ENCODE assay signal across 19 cellular contexts in the genomic region with DNA sequence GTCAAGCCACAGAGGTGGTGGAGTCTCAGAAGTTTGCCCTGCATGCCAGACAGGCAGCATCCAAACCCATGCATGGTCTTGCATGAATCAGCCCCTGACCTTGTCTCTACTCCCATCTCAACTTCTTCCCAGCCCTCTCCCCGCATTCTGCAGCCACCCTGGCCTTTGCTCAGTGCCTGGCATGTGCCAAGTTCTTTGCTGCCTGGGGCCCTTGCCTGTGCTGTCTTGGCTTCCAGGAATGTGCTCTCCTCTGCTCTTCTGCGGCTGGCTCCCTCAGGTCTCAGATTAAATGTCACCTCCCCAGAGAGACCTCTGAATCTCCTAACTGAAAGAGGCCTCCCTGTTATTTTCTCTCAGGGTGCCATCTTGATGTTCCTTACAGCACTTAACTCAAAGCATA. TPM values are rescaled to one million over a fixed set of nuclear protein-coding genes. Genes with fewer than 3 reads are reported as not detected.
A peak's percentile ranks its signal among the peaks of the same experiment; 100 is the strongest.
DNase-seq lines count a peak whose midpoint lies in the region; ATAC-seq and TF ChIP-seq lines count a peak whose summit lies in the region.
"Had no signal": no experiment of that assay in that cellular context is flagged by ENCODE, and none has a peak within 500 bp of the region (broad histone marks: within the 10 kb centered on the region; RNA-seq: fewer than 3 reads in every experiment).

No MANE protein-coding gene starts in this region.

- no peak overlapping the region for H3K4me3 ChIP-seq in GM23248
- no peak overlapping the region for H3K4me3 ChIP-seq in RWPE2 (ENCODE audit: severe bottlenecking)
- H3K4me3 ChIP-seq in esophagus squamous epithelium = no peak overlapping the region
- no peak overlapping the region for H3K4me3 ChIP-seq in psoas muscle
- H3K4me3 ChIP-seq: dorsolateral prefrontal cortex, right lobe of liver, SJCRH30 had no signal

- no peaks in the 10 kb centered on the region for H4K20me1 ChIP-seq in GM23248 (ENCODE audit: insufficient read depth)

- intact Hi-C loops in esophagus squamous epithelium (cut with DNase I) (no loop called here), psoas muscle (cut with DNase I) (loop anchor here in 1 of 2 donors (5.0 kb wide), 1 partner anchor 42 kb away; no protein-coding TSS in a partner anchor)
- intact Hi-C loops in activated CD8-positive, alpha-beta T cell treated with anti-CD3 and anti-CD28 coated beads for 36 hours (cut with micrococcal nuclease) = no loop called here

- no peak overlapping the region for H3K4me2 ChIP-seq in GM23248 (ENCODE audit: unreplicated experiment)

- H3K9me3 ChIP-seq in GM23248 (ENCODE audit: low read depth) (no peaks in the 10 kb centered on the region), RWPE2 (ENCODE audit: severe bottlenecking) (no peaks in the 10 kb centered on the region), esophagus squamous epithelium (no peaks in the 10 kb centered on the region), psoas muscle (no peaks in the 10 kb centered on the region)
- H3K9me3 ChIP-seq: right lobe of liver, SJCRH30 had no signal

- H3K4me1 Mint-ChIP-seq in activated CD8-positive, alpha-beta T cell treated with anti-CD3 and anti-CD28 coated beads for 36 hours (ENCODE audit: low read depth) = peaks cover 2% of the 10 kb centered on the region
- H3K4me1 Mint-ChIP-seq: activated naive CD4-positive, alpha-beta T cell treated with anti-CD3 and anti-CD28 coated beads, Interleukin-2, amount 50 U/mL, for 24 hours had no signal

- peak overlapping the region; percentile 51 for H3K9ac ChIP-seq in GM23248

- WGBS in GM23248 (ENCODE audit: low coverage in 1 of 2, low lambda C conversion rate in 2 of 2, missing lambda C conversion rate in 2 of 2), 2 experiments = 85 to 88% methylated on average over 2 of the region's 2 CpGs
- WGBS in esophagus squamous epithelium, 2 donors = 37 to 51% methylated on average over 2 of the region's 2 CpGs
- WGBS in psoas muscle, 3 donors = 23 to 45% (median 30%) methylated on average over 2 of the region's 2 CpGs

- in situ Hi-C loops in GM23248 (cut with MboI) = no loop called here

- H3K9me2 ChIP-seq in GM23248 (ENCODE audit: insufficient read depth) = no peaks in the 10 kb centered on the region

- H2AFZ ChIP-seq in GM23248 = no peak overlapping the region

- CTCF ChIA-PET in activated CD8-positive, alpha-beta T cell treated with anti-CD3 and anti-CD28 coated beads for 36 hours (lab: Charles Lee) = no interaction called here

- H3K27ac Mint-ChIP-seq in activated CD8-positive, alpha-beta T cell treated with anti-CD3 and anti-CD28 coated beads for 36 hours = no peak overlapping the region
- H3K27ac Mint-ChIP-seq: activated naive CD4-positive, alpha-beta T cell treated with anti-CD3 and anti-CD28 coated beads, Interleukin-2, amount 50 U/mL, for 24 hours; mesothelial cell of epicardium had no signal

- H3K27me3 ChIP-seq in GM23248 (replicated peaks; ENCODE audit: insufficient read depth) = no peaks in the 10 kb centered on the region
- H3K27me3 ChIP-seq in RWPE2 (ENCODE audit: insufficient read depth, poor library complexity, severe bottlenecking) = no peaks in the 10 kb centered on the region
- no peaks in the 10 kb centered on the region for H3K27me3 ChIP-seq in esophagus squamous epithelium
- no peaks in the 10 kb centered on the region for H3K27me3 ChIP-seq in psoas muscle (ENCODE audit: insufficient read depth in 3 of 3, low read length in 2 of 3)
- H3K27me3 ChIP-seq: dorsolateral prefrontal cortex, right lobe of liver, SJCRH30 had no signal

- POLR2A ChIA-PET in activated CD8-positive, alpha-beta T cell treated with anti-CD3 and anti-CD28 coated beads for 36 hours (lab: Charles Lee) = no interaction called here

- no peak for TF ChIP-seq POLR2A in esophagus squamous epithelium (IDR thresholded peaks at IDR 0.05)

- H3K9me3 Mint-ChIP-seq in activated CD8-positive, alpha-beta T cell treated with anti-CD3 and anti-CD28 coated beads for 36 hours = no peaks in the 10 kb centered on the region
- H3K9me3 Mint-ChIP-seq: activated naive CD4-positive, alpha-beta T cell treated with anti-CD3 and anti-CD28 coated beads, Interleukin-2, amount 50 U/mL, for 24 hours; brain; mesothelial cell of epicardium had no signal

- ATAC-seq in RWPE2 (ENCODE audit: low read depth) = peak; percentile 16; the same call in 1 of the 3 replicates
- ATAC-seq in psoas muscle = peak; percentile 48 to 81 (median 73)
- no peak for ATAC-seq in activated CD8-positive, alpha-beta T cell treated with anti-CD3 and anti-CD28 coated beads for 36 hours
- ATAC-seq in omental fat pad (ENCODE audit: low FRiP score) = no peak

- H3K27me3 Mint-ChIP-seq in activated CD8-positive, alpha-beta T cell treated with anti-CD3 and anti-CD28 coated beads for 36 hours = no peaks in the 10 kb centered on the region
- H3K27me3 Mint-ChIP-seq: activated naive CD4-positive, alpha-beta T cell treated with anti-CD3 and anti-CD28 coated beads, Interleukin-2, amount 50 U/mL, for 24 hours had no signal

- DNase-seq in GM23248 (peak; percentile 33), RWPE2 (ENCODE audit: low spot score) (no peak), esophagus squamous epithelium (lab: John Stamatoyannopoulos, UW) (no peak), psoas muscle (no peak), dermis blood vessel endothelial cell (no peak), NCI-H1436 treated with DMSO at 0.1 percent for 48 hours (lab: John Stamatoyannopoulos, UW) (no peak), omental fat pad (ENCODE audit: low spot score) (no peak)
- no peak for DNase-seq in activated CD8-positive, alpha-beta T cell treated with anti-CD3 and anti-CD28 coated beads for 36 hours
- DNase-seq: activated T-cell treated with anti-CD3 and anti-CD28 coated beads for 4 hours; COR-L47; GDM1; NCI-H510A; right lobe of liver; stimulated activated CD4-positive, alpha-beta T cell treated with anti-CD3 and anti-CD28 coated beads, Interleukin-2, amount 100 ng/mL, for 24 hours had no signal

- no peaks in the 10 kb centered on the region for H3K79me2 ChIP-seq in GM23248 (ENCODE audit: insufficient read depth)

- H3K4me3 Mint-ChIP-seq in activated CD8-positive, alpha-beta T cell treated with anti-CD3 and anti-CD28 coated beads for 36 hours = no peak overlapping the region
- H3K4me3 Mint-ChIP-seq: activated naive CD4-positive, alpha-beta T cell treated with anti-CD3 and anti-CD28 coated beads, Interleukin-2, amount 50 U/mL, for 24 hours; brain; mesothelial cell of epicardium had no signal

- H3K27ac ChIP-seq in GM23248 = peak overlapping the region; percentile 86
- peak overlapping the region; percentile 79 for H3K27ac ChIP-seq in RWPE2 (ENCODE audit: poor library complexity, severe bottlenecking)
- peak overlapping the region in 3 of 4 donors; percentile 29 to 69 (median 39) for H3K27ac ChIP-seq in esophagus squamous epithelium
- peak overlapping the region; percentile 71 for H3K27ac ChIP-seq in psoas muscle
- H3K27ac ChIP-seq: dorsolateral prefrontal cortex, right lobe of liver, SJCRH30 had no signal

- H3K36me3 ChIP-seq in GM23248 (ENCODE audit: low read depth) (no peaks in the 10 kb centered on the region), RWPE2 (ENCODE audit: low read depth) (no peaks in the 10 kb centered on the region), esophagus squamous epithelium (no peaks in the 10 kb centered on the region), psoas muscle (ENCODE audit: insufficient read depth in 1 of 2, low read depth in 1 of 2) (no peaks in the 10 kb centered on the region)
- H3K36me3 ChIP-seq: right lobe of liver, SJCRH30 had no signal

- no peaks in the 10 kb centered on the region for H3K36me3 Mint-ChIP-seq in activated CD8-positive, alpha-beta T cell treated with anti-CD3 and anti-CD28 coated beads for 36 hours (ENCODE audit: low read depth)
- H3K36me3 Mint-ChIP-seq: activated naive CD4-positive, alpha-beta T cell treated with anti-CD3 and anti-CD28 coated beads, Interleukin-2, amount 50 U/mL, for 24 hours; brain; mesothelial cell of epicardium had no signal

- peaks cover 18% of the 10 kb centered on the region for H3K4me1 ChIP-seq in GM23248 (ENCODE audit: insufficient read depth)
- H3K4me1 ChIP-seq in RWPE2 (ENCODE audit: insufficient read depth, poor library complexity, severe bottlenecking) = peaks cover 18% of the 10 kb centered on the region
- peaks cover 0 to 32% (median 6%) of the 10 kb centered on the region in 3 donors for H3K4me1 ChIP-seq in esophagus squamous epithelium
- H3K4me1 ChIP-seq in psoas muscle = peaks cover 21% of the 10 kb centered on the region
- H3K4me1 ChIP-seq: right lobe of liver had no signal

- peaks cover 10% of the 10 kb centered on the region; the same call in 1 of the 2 replicates for H3F3A ChIP-seq in GM23248 (ENCODE audit: insufficient read depth)

- TF ChIP-seq CTCF in RWPE2 (IDR thresholded peaks at IDR 0.05; ENCODE audit: poor library complexity, severe bottlenecking) (no peak), esophagus squamous epithelium (IDR thresholded peaks at IDR 0.05) (no peak), psoas muscle (IDR thresholded peaks at IDR 0.05) (no peak), omental fat pad (IDR thresholded peaks at IDR 0.05) (no peak)
- no peak for TF ChIP-seq CTCF in activated CD8-positive, alpha-beta T cell treated with anti-CD3 and anti-CD28 coated beads for 36 hours (IDR thresholded peaks at IDR 0.05)

RNA-seq across cellular contexts. Expression of a gene that starts 17.6 kb away (rescaled TPM):
- 1.0 and 3.6 TPM in 2 replicates for total RNA-seq in GM23248 (2014; rRNA removed; shearing (Covaris generic))
- 2.2 and 3.2 TPM in 2 replicates for polyA plus RNA-seq in GM23248 (2016; fragmentation: Nextera tagmentation; extraction: Ambion mirVana)
- 1 to 10 TPM in 2 of 4 donors, under 1 TPM in 2; 0.11 to 2.5 (median 1.3) TPM for total RNA-seq in esophagus squamous epithelium
- total RNA-seq in psoas muscle = 1 to 10 TPM in 1 of 4 donors, under 1 TPM in 3; 0.39 to 1.8 (median 0.73) TPM
- polyA plus RNA-seq in psoas muscle = 1 to 10 TPM in 1 of 3 donors, under 1 TPM in 2; 0.61 to 1.6 (median 0.69) TPM
- 1.5 and 2.5 TPM in 2 replicates for total RNA-seq in dermis blood vessel endothelial cell
- under 1 TPM in 1 of 2 experiments, not detected in 1; 0.25 TPM for total RNA-seq in activated CD8-positive, alpha-beta T cell treated with anti-CD3 and anti-CD28 coated beads for 36 hours
- total RNA-seq in omental fat pad = 1 to 10 TPM in 3 of 4 donors, under 1 TPM in 1; 0.60 to 4.6 (median 1.9) TPM

RNA-seq across cellular contexts. Expression of a gene that starts 18.1 kb away (rescaled TPM):
- 31.0 and 50.2 TPM in 2 replicates for total RNA-seq in GM23248 (2014; rRNA removed; shearing (Covaris generic))
- polyA plus RNA-seq in GM23248 (2016; fragmentation: Nextera tagmentation; extraction: Ambion mirVana) (25.5 and 27.3 TPM in 2 replicates), psoas muscle (10 to 100 TPM; 13.3 to 48.4 (median 27.6) TPM)
- total RNA-seq in esophagus squamous epithelium (100 to 1,000 TPM in 1 of 4 donors, 10 to 100 TPM in 3; 55.5 to 118 (median 73.3) TPM), psoas muscle (10 to 100 TPM; 72.0 to 89.8 (median 87.2) TPM), dermis blood vessel endothelial cell (21.6 and 30.0 TPM in 2 replicates), omental fat pad (10 to 100 TPM; 25.9 to 30.3 (median 27.6) TPM)
- total RNA-seq in activated CD8-positive, alpha-beta T cell treated with anti-CD3 and anti-CD28 coated beads for 36 hours = 10 to 100 TPM; 10.3 to 10.8 TPM

RNA-seq across cellular contexts. Expression of a gene that starts 48.7 kb away (rescaled TPM):
- total RNA-seq in GM23248 (2014; rRNA removed; shearing (Covaris generic)) = 17.0 and 37.6 TPM in 2 replicates
- polyA plus RNA-seq in GM23248 (2016; fragmentation: Nextera tagmentation; extraction: Ambion mirVana) (21.9 and 22.3 TPM in 2 replicates), psoas muscle (10 to 100 TPM; 16.5 to 34.9 (median 23.0) TPM)
- total RNA-seq in esophagus squamous epithelium (10 to 100 TPM; 15.8 to 26.9 (median 20.7) TPM), psoas muscle (10 to 100 TPM; 23.9 to 39.7 (median 30.4) TPM), dermis blood vessel endothelial cell (21.2 and 21.3 TPM in 2 replicates), omental fat pad (10 to 100 TPM in 2 of 4 donors, 1 to 10 TPM in 2; 9.5 to 18.4 (median 13.1) TPM)
- 10 to 100 TPM; 28.5 to 29.7 TPM for total RNA-seq in activated CD8-positive, alpha-beta T cell treated with anti-CD3 and anti-CD28 coated beads for 36 hours

RNA-seq across cellular contexts. Expression of a gene that starts 48.9 kb away (rescaled TPM):
- 8.0 and 10.2 TPM in 2 replicates for total RNA-seq in GM23248 (2014; rRNA removed; shearing (Covaris generic))
- polyA plus RNA-seq in GM23248 (2016; fragmentation: Nextera tagmentation; extraction: Ambion mirVana) = 7.2 and 7.3 TPM in 2 replicates
- 10 to 100 TPM in 2 of 4 donors, 1 to 10 TPM in 2; 7.5 to 18.1 (median 11.6) TPM for total RNA-seq in esophagus squamous epithelium
- 10 to 100 TPM; 22.4 to 39.6 (median 38.5) TPM for total RNA-seq in psoas muscle
- polyA plus RNA-seq in psoas muscle = 10 to 100 TPM; 10.8 to 55.2 (median 20.0) TPM
- total RNA-seq in dermis blood vessel endothelial cell = 6.3 and 8.8 TPM in 2 replicates
- 1 to 10 TPM; 8.7 to 9.1 TPM for total RNA-seq in activated CD8-positive, alpha-beta T cell treated with anti-CD3 and anti-CD28 coated beads for 36 hours
- total RNA-seq in omental fat pad = 10 to 100 TPM in 3 of 4 donors, 1 to 10 TPM in 1; 9.8 to 20.2 (median 10.5) TPM

Comparison
In these comparisons a context has a peak if more than half of its experiments do, and no peak if none do; other contexts are left out.
1. ATAC-seq: peak in RWPE2 (single experiment) and psoas muscle (4 of 4); none in activated CD8-positive, alpha-beta T cell treated with anti-CD3 and anti-CD28 coated beads for 36 hours (single experiment) and omental fat pad (single experiment).
2. Peak in every context shown above with its lines, with median percentiles within 50 percentile points of each other: H3K27ac ChIP-seq.